1 cellular context compared by ENCODE assay signal in the genomic region with DNA sequence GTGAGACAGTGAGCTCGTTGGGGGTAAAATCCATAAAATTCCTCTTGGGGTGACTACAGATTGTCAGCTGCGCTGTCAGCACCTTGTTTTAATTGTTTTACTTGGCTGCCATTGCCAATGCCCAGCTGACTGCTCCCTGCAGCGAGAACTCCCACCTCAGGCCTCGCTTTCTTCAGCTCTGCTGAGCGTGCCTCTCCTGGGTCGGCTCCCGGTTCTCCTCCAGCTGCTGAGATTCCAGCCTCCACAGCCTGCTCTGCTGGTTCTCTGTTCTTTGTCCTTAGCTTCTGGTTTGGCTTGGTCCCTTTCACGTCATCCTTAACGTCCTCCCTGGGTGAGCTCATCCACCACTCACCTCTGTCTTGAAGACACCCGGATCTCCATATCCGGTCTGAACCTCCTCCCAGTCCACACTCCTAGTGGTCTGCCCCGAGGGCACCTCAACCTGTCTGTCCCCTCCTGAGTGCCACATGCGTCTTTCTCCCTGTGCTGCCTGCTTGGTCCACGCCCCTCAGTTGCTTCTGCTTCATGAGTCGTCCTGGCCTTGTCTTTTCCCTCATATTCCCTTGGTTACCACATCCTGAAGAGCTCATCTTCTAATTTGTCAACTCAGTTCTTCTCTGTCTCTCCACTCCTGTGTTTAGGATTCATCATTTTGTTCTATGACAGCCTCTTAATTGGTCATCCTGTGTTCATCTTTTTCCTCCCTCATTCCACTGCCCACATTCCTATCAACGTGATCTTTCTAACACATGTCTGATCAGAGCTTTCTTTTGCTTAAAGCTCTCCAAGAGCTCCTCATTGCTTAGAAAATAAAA.
TF ChIP-seq lines count a peak whose summit lies in the region.

No MANE protein-coding gene starts in this region.

TF ChIP-seq in WTC11, 78 proteins besides CTCF, POLR2A, EP300 and RAD21:
- TF ChIP-seq ZNF423 (CRISPR knock-in tag; IDR thresholded peaks at IDR 0.05) = no peak
- TF ChIP-seq IRF2 (CRISPR knock-in tag; IDR thresholded peaks at IDR 0.05; ENCODE audit: borderline replicate concordance, low read depth) = no peak
- TF ChIP-seq, protein P1, sequence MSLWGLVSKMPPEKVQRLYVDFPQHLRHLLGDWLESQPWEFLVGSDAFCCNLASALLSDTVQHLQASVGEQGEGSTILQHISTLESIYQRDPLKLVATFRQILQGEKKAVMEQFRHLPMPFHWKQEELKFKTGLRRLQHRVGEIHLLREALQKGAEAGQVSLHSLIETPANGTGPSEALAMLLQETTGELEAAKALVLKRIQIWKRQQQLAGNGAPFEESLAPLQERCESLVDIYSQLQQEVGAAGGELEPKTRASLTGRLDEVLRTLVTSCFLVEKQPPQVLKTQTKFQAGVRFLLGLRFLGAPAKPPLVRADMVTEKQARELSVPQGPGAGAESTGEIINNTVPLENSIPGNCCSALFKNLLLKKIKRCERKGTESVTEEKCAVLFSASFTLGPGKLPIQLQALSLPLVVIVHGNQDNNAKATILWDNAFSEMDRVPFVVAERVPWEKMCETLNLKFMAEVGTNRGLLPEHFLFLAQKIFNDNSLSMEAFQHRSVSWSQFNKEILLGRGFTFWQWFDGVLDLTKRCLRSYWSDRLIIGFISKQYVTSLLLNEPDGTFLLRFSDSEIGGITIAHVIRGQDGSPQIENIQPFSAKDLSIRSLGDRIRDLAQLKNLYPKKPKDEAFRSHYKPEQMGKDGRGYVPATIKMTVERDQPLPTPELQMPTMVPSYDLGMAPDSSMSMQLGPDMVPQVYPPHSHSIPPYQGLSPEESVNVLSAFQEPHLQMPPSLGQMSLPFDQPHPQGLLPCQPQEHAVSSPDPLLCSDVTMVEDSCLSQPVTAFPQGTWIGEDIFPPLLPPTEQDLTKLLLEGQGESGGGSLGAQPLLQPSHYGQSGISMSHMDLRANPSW (CRISPR knock-in tag; conservative IDR thresholded peaks at IDR 0.05; ENCODE audit: low read depth) = no peak
- TF ChIP-seq, protein P2, sequence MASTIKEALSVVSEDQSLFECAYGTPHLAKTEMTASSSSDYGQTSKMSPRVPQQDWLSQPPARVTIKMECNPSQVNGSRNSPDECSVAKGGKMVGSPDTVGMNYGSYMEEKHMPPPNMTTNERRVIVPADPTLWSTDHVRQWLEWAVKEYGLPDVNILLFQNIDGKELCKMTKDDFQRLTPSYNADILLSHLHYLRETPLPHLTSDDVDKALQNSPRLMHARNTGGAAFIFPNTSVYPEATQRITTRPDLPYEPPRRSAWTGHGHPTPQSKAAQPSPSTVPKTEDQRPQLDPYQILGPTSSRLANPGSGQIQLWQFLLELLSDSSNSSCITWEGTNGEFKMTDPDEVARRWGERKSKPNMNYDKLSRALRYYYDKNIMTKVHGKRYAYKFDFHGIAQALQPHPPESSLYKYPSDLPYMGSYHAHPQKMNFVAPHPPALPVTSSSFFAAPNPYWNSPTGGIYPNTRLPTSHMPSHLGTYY (CRISPR knock-in tag; IDR thresholded peaks at IDR 0.05) = no peak
- no peak for TF ChIP-seq GABPB1 (CRISPR knock-in tag; IDR thresholded peaks at IDR 0.05)
- no peak for TF ChIP-seq GRHL2 (CRISPR knock-in tag; IDR thresholded peaks at IDR 0.05; ENCODE audit: insufficient replicate concordance, severe bottlenecking)
- TF ChIP-seq, protein P3, sequence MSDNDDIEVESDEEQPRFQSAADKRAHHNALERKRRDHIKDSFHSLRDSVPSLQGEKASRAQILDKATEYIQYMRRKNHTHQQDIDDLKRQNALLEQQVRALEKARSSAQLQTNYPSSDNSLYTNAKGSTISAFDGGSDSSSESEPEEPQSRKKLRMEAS (CRISPR knock-in tag; IDR thresholded peaks at IDR 0.05) = no peak
- TF ChIP-seq PRRX2 (CRISPR knock-in tag; IDR thresholded peaks at IDR 0.05) = no peak
- TF ChIP-seq JUN (CRISPR knock-in tag; IDR thresholded peaks at IDR 0.05) = no peak
- no peak for TF ChIP-seq NFE2L1 (CRISPR knock-in tag; IDR thresholded peaks at IDR 0.05)
- no peak for TF ChIP-seq SMAD3 (CRISPR knock-in tag; IDR thresholded peaks at IDR 0.05; ENCODE audit: borderline replicate concordance)
- no peak for TF ChIP-seq ZNF416 (CRISPR knock-in tag; IDR thresholded peaks at IDR 0.05)
- TF ChIP-seq ZNF232 (CRISPR knock-in tag; IDR thresholded peaks at IDR 0.05) = no peak
